In genomic region chr16:1299868-1300203, GRCh38 we compare ENCODE assay signal across 21 cellular contexts. TPM values are rescaled to one million over a fixed set of nuclear protein-coding genes. Genes with fewer than 3 reads are reported as not detected.
DNase-seq lines count a peak whose midpoint lies in the region; ATAC-seq, FAIRE-seq and TF ChIP-seq lines count a peak whose summit lies in the region.
"Had no signal": no experiment of that assay in that cellular context is flagged by ENCODE, and none has a peak within 500 bp of the region (broad histone marks: within the 10 kb centered on the region; RNA-seq: fewer than 3 reads in every experiment).

No MANE protein-coding gene starts in this region.

- H3K36me3 ChIP-seq in H7 (replicated peaks; ENCODE audit: control insufficient read depth, insufficient read depth, low read length) (no peaks in the 10 kb centered on the region), trophoblast cell (ENCODE audit: control insufficient read depth in 1 of 2, insufficient read depth in 2 of 2, low read length in 2 of 2) (no peaks in the 10 kb centered on the region)
- H3K36me3 ChIP-seq: BE2C, Peyer's patch had no signal

- H3K79me1 ChIP-seq in trophoblast cell (ENCODE audit: low read length): peaks cover 10% of the 10 kb centered on the region

- no peak overlapping the region for H3K9ac ChIP-seq in trophoblast cell (ENCODE audit: low read length)
- H3K9ac ChIP-seq: KMS-11 had no signal

- peaks cover 1% of the 10 kb centered on the region for H3K9me3 ChIP-seq in trophoblast cell (ENCODE audit: insufficient read depth, low read depth, low read length)
- H3K9me3 ChIP-seq: BE2C, Peyer's patch had no signal

- TF ChIP-seq CTCF in D721Med (IDR thresholded peaks at IDR 0.05; ENCODE audit: insufficient read depth, missing control alignments): no peak

- H3K18ac ChIP-seq in trophoblast cell (ENCODE audit: low read length): no peak overlapping the region

- H3K4me3 ChIP-seq in H7 (ENCODE audit: insufficient read depth, low read depth, low read length) (no peak overlapping the region), trophoblast cell (ENCODE audit: low read depth, low read length) (no peak overlapping the region)

- peak overlapping the region; percentile 19 for H4K91ac ChIP-seq in trophoblast cell (ENCODE audit: low read depth, low read length)

- DNase-seq in H7 (peak; percentile 33), left lobe of liver (ENCODE audit: low spot score) (peak; percentile 73), trophoblast cell (no peak), D721Med (ENCODE audit: insufficient read length, low spot score) (no peak)
- DNase-seq: BE2C, DMS153, NCI-H1105, NCI-H146, NCI-H2029, NCI-H2171, NCI-H524 treated with DMSO at 0.1 percent for 48 hours, NCI-H82, Peyer's patch had no signal

- no peak for FAIRE-seq in D721Med (lab: Jason Lieb, UNC)
- FAIRE-seq: GM12892, GM18507 had no signal

- no peak overlapping the region for H2AK5ac ChIP-seq in trophoblast cell (ENCODE audit: low read length)

- H3K4ac ChIP-seq in trophoblast cell (ENCODE audit: low read depth, low read length): no peak overlapping the region

- H2AFZ ChIP-seq in trophoblast cell (ENCODE audit: insufficient read depth, low read length, poor library complexity): no peak overlapping the region

- no peak overlapping the region for H3K14ac ChIP-seq in trophoblast cell (ENCODE audit: low read length)

- H3K23ac ChIP-seq in trophoblast cell (ENCODE audit: low read length): no peak overlapping the region

- peak overlapping the region; percentile 16 for H2BK5ac ChIP-seq in trophoblast cell (ENCODE audit: low read depth, low read length, poor library complexity)

- H2BK120ac ChIP-seq in trophoblast cell (ENCODE audit: insufficient read depth, low read length, poor library complexity): no peak overlapping the region

- no CpG with 5 or more reads among the region's 12 CpGs for WGBS in trophoblast cell (ENCODE audit: extremely low coverage, insufficient coverage, insufficient read length)

- H4K12ac ChIP-seq in trophoblast cell (ENCODE audit: low read depth, low read length): no peak overlapping the region

- peaks cover 10 to 18% of the 10 kb centered on the region in 2 experiments for H3K4me1 ChIP-seq in trophoblast cell (ENCODE audit: control insufficient read depth in 1 of 2, insufficient read depth in 2 of 2, low read length in 2 of 2)
- H3K4me1 ChIP-seq: BE2C had no signal

- peak overlapping the region; percentile 23 for H2BK12ac ChIP-seq in trophoblast cell (ENCODE audit: low read length)

- H3K4me2 ChIP-seq in trophoblast cell (ENCODE audit: low read length): no peak overlapping the region

- H3K27ac ChIP-seq in trophoblast cell (ENCODE audit: low read depth, low read length): no peak overlapping the region
- H3K27ac ChIP-seq: KMS-11 had no signal

- H3K27me3 ChIP-seq in H7 (ENCODE audit: control insufficient read depth, insufficient read depth, low read length): no peaks in the 10 kb centered on the region
- H3K27me3 ChIP-seq in trophoblast cell (ENCODE audit: insufficient read depth, low read length): no peaks in the 10 kb centered on the region
- H3K27me3 ChIP-seq: Peyer's patch had no signal

- H4K8ac ChIP-seq in trophoblast cell (ENCODE audit: low read depth, low read length): peak overlapping the region; percentile 13

- ATAC-seq in left lobe of liver (peak; percentile 44), HG02852 (IDR thresholded peaks at IDR 0.05; ENCODE audit: unreplicated experiment) (no peak), GM19035 (IDR thresholded peaks at IDR 0.05; ENCODE audit: unreplicated experiment) (no peak)

- peaks cover 2% of the 10 kb centered on the region for H3K79me2 ChIP-seq in trophoblast cell (ENCODE audit: control insufficient read depth, insufficient read depth, low read length, poor library complexity)

RNA-seq across cellular contexts. Expression of gene UBE2I, which starts 9.6 kb away (rescaled TPM):
- 79.9 and 80.2 TPM in 2 replicates for total RNA-seq in H7 (2014; rRNA removed; shearing (Covaris generic))
- 28.0 TPM for total RNA-seq in left lobe of liver
- polyA plus RNA-seq in trophoblast cell (2013): 191 and 198 TPM in 2 replicates

RNA-seq across cellular contexts. Expression of gene BAIAP3, which starts 33.6 kb away (rescaled TPM):
- total RNA-seq in H7 (2014; rRNA removed; shearing (Covaris generic)): 2.6 and 5.7 TPM in 2 replicates
- 8.1 TPM for total RNA-seq in left lobe of liver
- 2.1 and 2.5 TPM in 2 replicates for polyA plus RNA-seq in trophoblast cell (2013)

RNA-seq across cellular contexts. Expression of gene TPSD1, which starts 44.0 kb away (rescaled TPM):
- not detected in 2 replicates for total RNA-seq in H7 (2014; rRNA removed; shearing (Covaris generic))
- total RNA-seq in left lobe of liver: not detected
- not detected in 2 replicates for polyA plus RNA-seq in trophoblast cell (2013)
- total RNA-seq: G401, H4, HT1080 had no signal

RNA-seq across cellular contexts. Expression of gene TSR3, which starts 51.8 kb away (rescaled TPM):
- 87.7 and 99.4 TPM in 2 replicates for total RNA-seq in H7 (2014; rRNA removed; shearing (Covaris generic))
- total RNA-seq in left lobe of liver: 32.5 TPM
- polyA plus RNA-seq in trophoblast cell (2013): 34.9 and 35.3 TPM in 2 replicates

RNA-seq across cellular contexts. Expression of gene GNPTG, which starts 51.9 kb away (rescaled TPM):
- 16.2 and 21.5 TPM in 2 replicates for total RNA-seq in H7 (2014; rRNA removed; shearing (Covaris generic))
- 58.3 TPM for total RNA-seq in left lobe of liver
- polyA plus RNA-seq in trophoblast cell (2013): 23.8 and 24.6 TPM in 2 replicates

Comparison
In these comparisons a context has a peak if more than half of its experiments do, and no peak if none do; other contexts are left out.
1. DNase-seq: peak in H7 (single experiment) and left lobe of liver (single experiment); none in trophoblast cell (0 of 2) and D721Med (single experiment).